Comparison of ENCODE assay signal across 1 cellular context in genomic region chr12:54933381-54933780, GRCh38.
TF ChIP-seq lines count a peak whose summit lies in the region.

No MANE protein-coding gene starts in this region.

TF ChIP-seq in GM12878, 131 proteins besides CTCF, POLR2A, EP300 and RAD21:
- TF ChIP-seq KLF5 (IDR thresholded peaks at IDR 0.05; ENCODE audit: partially characterized antibody) (no peak), PAX5 (IDR thresholded peaks at IDR 0.05; ENCODE audit: borderline replicate concordance, low read depth, low read length) (no peak), MXI1 (IDR thresholded peaks at IDR 0.05; ENCODE audit: low read depth, low read length) (no peak), STAT3 (IDR thresholded peaks at IDR 0.05; ENCODE audit: low read depth, low read length) (no peak), SUZ12 (IDR thresholded peaks at IDR 0.05; ENCODE audit: unreplicated experiment) (no peak), GABPA (IDR thresholded peaks at IDR 0.05; ENCODE audit: low read depth) (no peak), HCFC1 (IDR thresholded peaks at IDR 0.05; ENCODE audit: low read length) (no peak), SUPT20H (IDR thresholded peaks at IDR 0.05; ENCODE audit: borderline replicate concordance, control insufficient read depth, low read depth, low read length) (no peak), RBBP5 (conservative IDR thresholded peaks at IDR 0.05) (no peak), WRNIP1 (IDR thresholded peaks at IDR 0.05; ENCODE audit: borderline replicate concordance, low read depth, low read length) (no peak), ZBTB4 (CRISPR knock-in tag; IDR thresholded peaks at IDR 0.05) (no peak), MEF2A (IDR thresholded peaks at IDR 0.05; ENCODE audit: insufficient read depth, low read depth, low read length) (no peak), CREM (IDR thresholded peaks at IDR 0.05; ENCODE audit: low read depth) (no peak), BMI1 (IDR thresholded peaks at IDR 0.05; ENCODE audit: borderline replicate concordance) (no peak), ZNF24 (IDR thresholded peaks at IDR 0.05) (no peak), NFYA (IDR thresholded peaks at IDR 0.05; ENCODE audit: borderline replicate concordance, low read depth, low read length) (no peak), POLR2AphosphoS5 (IDR thresholded peaks at IDR 0.05; ENCODE audit: low read length) (no peak), POLR2AphosphoS2 (IDR thresholded peaks at IDR 0.05; ENCODE audit: low read depth, low read length) (no peak)
